1 cellular context compared by ENCODE assay signal in genomic region chr1:224637510-224637909, GRCh38.
TF ChIP-seq lines count a peak whose summit lies in the region.

No MANE protein-coding gene starts in this region.

TF ChIP-seq in GM23338, 12 proteins besides CTCF, POLR2A, EP300 and RAD21 (continued from another document):
- TF ChIP-seq ZNF462 (CRISPR knock-in tag; IDR thresholded peaks at IDR 0.05) = no peak
- TF ChIP-seq JUNB (IDR thresholded peaks at IDR 0.05; ENCODE audit: unreplicated experiment) = no peak
- no peak for TF ChIP-seq ETS1 (IDR thresholded peaks at IDR 0.05)
- TF ChIP-seq CREB1 (CRISPR knock-in tag; IDR thresholded peaks at IDR 0.05; ENCODE audit: low read depth) = no peak
- TF ChIP-seq EZH2 (IDR thresholded peaks at IDR 0.05; ENCODE audit: low read depth, unreplicated experiment) = no peak
- TF ChIP-seq POLR2AphosphoS5 (IDR thresholded peaks at IDR 0.05; ENCODE audit: low read depth) = no peak
- TF ChIP-seq ZNF331 (CRISPR knock-in tag; IDR thresholded peaks at IDR 0.05; ENCODE audit: low read depth) = no peak
- no peak for TF ChIP-seq NANOG (IDR thresholded peaks at IDR 0.05; ENCODE audit: borderline replicate concordance)
TF ChIP-seq in GM23338: peak in this region for 0.
